27 cellular contexts compared by ENCODE assay signal in the genomic region with DNA sequence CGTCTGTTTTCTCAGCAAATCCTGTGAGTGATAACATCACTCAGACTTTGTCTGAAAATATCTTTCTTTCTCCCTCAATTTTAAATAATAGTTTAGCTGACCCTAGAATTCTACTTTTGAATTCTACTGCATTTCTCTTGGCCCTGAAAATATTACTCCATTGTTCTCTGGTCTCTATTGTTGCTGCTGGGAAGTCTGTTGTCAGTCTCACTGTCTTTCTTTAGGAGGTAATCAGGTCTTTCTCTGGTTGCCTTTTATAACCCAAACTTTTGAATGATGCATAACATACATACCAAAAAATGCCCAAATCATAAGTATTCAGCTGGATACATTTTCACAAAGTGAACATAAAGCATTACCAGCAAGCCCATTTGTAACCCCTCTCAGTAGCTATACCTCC.
DNase-seq lines count a peak whose midpoint lies in the region; ATAC-seq, FAIRE-seq and TF ChIP-seq lines count a peak whose summit lies in the region.
"Had no signal": no experiment of that assay in that cellular context is flagged by ENCODE, and none has a peak within 500 bp of the region (broad histone marks: within the 10 kb centered on the region; RNA-seq: fewer than 3 reads in every experiment).

No MANE protein-coding gene starts in this region.

- no peak overlapping the region for H3K4me2 ChIP-seq in HepG2 (ENCODE audit: low read depth, low read length)
- no peak overlapping the region for H3K4me2 ChIP-seq in K562 (ENCODE audit: insufficient read depth, low read length)
- H3K4me2 ChIP-seq: BLaER1 had no signal

- TF ChIP-seq RAD21 in HepG2 (CRISPR knock-in tag; IDR thresholded peaks at IDR 0.05) (no peak), K562 (CRISPR knock-in tag; conservative IDR thresholded peaks at IDR 0.05 in 1 of 2, IDR thresholded peaks at IDR 0.05 in 1 of 2) (no peak)

- H3K9me3 Mint-ChIP-seq in T-cell: peaks cover 13 to 33% (median 15%) of the 10 kb centered on the region in 3 donors

- H3K27ac Mint-ChIP-seq in T-cell: no peak overlapping the region
- H3K27ac Mint-ChIP-seq: CD14-positive monocyte; CD4-positive, alpha-beta memory T cell; CD4-positive, CD25-positive, alpha-beta regulatory T cell; CD8-positive, alpha-beta memory T cell had no signal

- no peak overlapping the region for H3K27ac ChIP-seq in HepG2 (ENCODE audit: extremely low read length, insufficient read depth, low read length)
- H3K27ac ChIP-seq in right lobe of liver: no peak overlapping the region
- no peak overlapping the region for H3K27ac ChIP-seq in HEK293 (ENCODE audit: extremely low read depth, low read depth, low read length)
- no peak overlapping the region for H3K27ac ChIP-seq in K562 (ENCODE audit: extremely low read depth, low read depth, low read length)
- H3K27ac ChIP-seq: BLaER1 had no signal

- peaks cover 0 to 2% (median under 1%) of the 10 kb centered on the region in 3 donors for H3K4me1 Mint-ChIP-seq in T-cell
- H3K4me1 Mint-ChIP-seq: CD14-positive monocyte; CD4-positive, CD25-positive, alpha-beta regulatory T cell; CD8-positive, alpha-beta memory T cell had no signal

- DNase-seq in HepG2 (ENCODE audit: low spot score) (no peak), right lobe of liver (no peak), K562 (ENCODE audit: extremely low read depth in 1 of 4, low spot score in 3 of 4) (peak in 1 of 4 experiments; percentile 32), T-cell (no peak)
- DNase-seq: 8988T; ACHN; BE2C; C1 segment of cervical spinal cord; CD4-positive, alpha-beta memory T cell; CD4-positive, CD25-positive, alpha-beta regulatory T cell; CD8-positive, alpha-beta memory T cell; COR-L47; DMS 273 treated with DMSO at 0.1 percent for 48 hours; DMS153; DMS53; DMS79; DND-41; EL; GDM1 had no signal

- no peaks in the 10 kb centered on the region for H3K36me3 Mint-ChIP-seq in T-cell
- H3K36me3 Mint-ChIP-seq: CD14-positive monocyte; CD4-positive, alpha-beta memory T cell; CD4-positive, CD25-positive, alpha-beta regulatory T cell had no signal

- WGBS in HepG2 (ENCODE audit: low lambda C conversion rate): 100% methylated on average over 1 of the region's 1 CpG
- 73% methylated on average over 1 of the region's 1 CpG for WGBS in right lobe of liver (ENCODE audit: insufficient coverage, low coverage, low lambda C conversion rate, missing lambda C conversion rate)
- 42% methylated on average over 1 of the region's 1 CpG for WGBS in K562 (ENCODE audit: insufficient coverage, low coverage, missing lambda C conversion rate)

- no peak for TF ChIP-seq POLR2A in HepG2 (IDR thresholded peaks at IDR 0.05; ENCODE audit: insufficient read depth in 1 of 2, low read depth in 2 of 2, low read length in 2 of 2)
- TF ChIP-seq POLR2A in right lobe of liver (IDR thresholded peaks at IDR 0.05): no peak
- TF ChIP-seq POLR2A in K562 (conservative IDR thresholded peaks at IDR 0.05): no peak

- H3K27me3 Mint-ChIP-seq in T-cell: peaks cover 32 to 36% of the 10 kb centered on the region in 2 donors

- H2AFZ ChIP-seq in HepG2 (ENCODE audit: low read length) (no peak overlapping the region), K562 (ENCODE audit: low read depth, low read length) (no peak overlapping the region)

- TF ChIP-seq CTCF in HepG2 (CRISPR knock-in tag; IDR thresholded peaks at IDR 0.05) (no peak), right lobe of liver (IDR thresholded peaks at IDR 0.05) (no peak), HEK293 (tag by site-specific recombination; IDR thresholded peaks at IDR 0.05) (no peak), K562 (IDR thresholded peaks at IDR 0.05 in 2 of 3, conservative IDR thresholded peaks at IDR 0.05 in 1 of 3; ENCODE audit: insufficient read depth in 2 of 3, low read depth in 1 of 3, low read length in 3 of 3) (no peak)

- H3K9me3 ChIP-seq in HepG2 (ENCODE audit: low read length) (peaks cover 33% of the 10 kb centered on the region), right lobe of liver (peaks cover 0 to 5% (median 0%) of the 10 kb centered on the region in 4 donors), HEK293 (ENCODE audit: control insufficient read depth, insufficient read depth, low read depth, low read length) (no peaks in the 10 kb centered on the region), K562 (replicated peaks; ENCODE audit: control insufficient read depth, insufficient read depth, low read depth, low read length) (no peaks in the 10 kb centered on the region)
- H3K9me3 ChIP-seq: BE2C had no signal

- CTCF ChIA-PET in HepG2 (lab: Yijun Ruan, JAX; ENCODE audit: low intra/inter-chr PET ratio, low total read pairs): no interaction called here
- CTCF ChIA-PET in HEK293 (lab: Yijun Ruan, JAX): no interaction called here
- CTCF ChIA-PET in K562 (lab: Yijun Ruan, JAX; ENCODE audit: low intra/inter-chr PET ratio): no interaction called here
- CTCF ChIA-PET in T-cell (lab: Charles Lee): interaction anchor here in 1 of 2 donors (0.5 kb wide), 1 partner anchor 85 kb away, joined by 4 read pairs; no protein-coding TSS in a partner anchor

- no peak overlapping the region for H3K4me3 ChIP-seq in HepG2 (replicated peaks in 1 of 3; ENCODE audit: insufficient read depth in 1 of 3, low read depth in 2 of 3, low read length in 3 of 3)
- H3K4me3 ChIP-seq in right lobe of liver: no peak overlapping the region
- no peak overlapping the region for H3K4me3 ChIP-seq in HEK293 (ENCODE audit: low read depth, low read length)
- no peak overlapping the region for H3K4me3 ChIP-seq in K562
- H3K4me3 ChIP-seq: BLaER1, GM12878 had no signal

- no peaks in the 10 kb centered on the region for H3K9me1 ChIP-seq in K562 (ENCODE audit: control insufficient read depth, insufficient read depth, low read length)

- H3K79me2 ChIP-seq in HepG2 (ENCODE audit: insufficient read depth, low read length) (no peaks in the 10 kb centered on the region), K562 (ENCODE audit: control insufficient read depth, insufficient read depth, low read length) (no peaks in the 10 kb centered on the region)

- in situ Hi-C loops in HepG2 (cut with HindIII; ENCODE audit: extremely low pct_ligation_motif_present, low pct_unique_long_range_greater_than_20kb): no loop called here
- in situ Hi-C loops in K562 (cut with MboI): no loop called here

- peaks cover 0 to 8% of the 10 kb centered on the region in 2 experiments; a peak in 1 of 5 replicates for H3K27me3 ChIP-seq in HepG2 (ENCODE audit: control insufficient read depth in 1 of 2, insufficient read depth in 2 of 2, low read length in 2 of 2)
- no peaks in the 10 kb centered on the region for H3K27me3 ChIP-seq in right lobe of liver
- H3K27me3 ChIP-seq in K562 (ENCODE audit: control insufficient read depth in 2 of 2, insufficient read depth in 2 of 2, low read length in 2 of 2): peaks cover 5 to 6% of the 10 kb centered on the region in 2 experiments; a peak in 2 of 5 replicates
- H3K27me3 ChIP-seq: BE2C, BLaER1 had no signal

- H3K4me1 ChIP-seq in HepG2 (ENCODE audit: insufficient read depth, low read length) (no peaks in the 10 kb centered on the region), right lobe of liver (no peaks in the 10 kb centered on the region), HEK293 (ENCODE audit: control insufficient read depth, insufficient read depth, low read length) (no peaks in the 10 kb centered on the region), K562 (replicated peaks in 1 of 2; ENCODE audit: control insufficient read depth in 2 of 2, insufficient read depth in 2 of 2, low read length in 2 of 2) (no peaks in the 10 kb centered on the region)
- H3K4me1 ChIP-seq: BE2C, BLaER1 had no signal

- POLR2A ChIA-PET in HepG2 (lab: Yijun Ruan, JAX): no interaction called here
- POLR2A ChIA-PET in HEK293 (lab: Yijun Ruan, JAX): no interaction called here
- POLR2A ChIA-PET in K562 (lab: Yijun Ruan, JAX): interaction anchor here (0.6 kb wide), 1 partner anchor 9 kb away, joined by 3 read pairs; no protein-coding TSS in a partner anchor
- POLR2A ChIA-PET in T-cell (lab: Charles Lee): no interaction called here

- H4K20me1 ChIP-seq in HepG2 (ENCODE audit: insufficient read depth, low read length): no peaks in the 10 kb centered on the region
- H4K20me1 ChIP-seq in K562 (replicated peaks; ENCODE audit: control insufficient read depth, insufficient read depth, low read length): no peaks in the 10 kb centered on the region
- H4K20me1 ChIP-seq: BLaER1 had no signal

- no peak for TF ChIP-seq EP300 in HepG2 (IDR thresholded peaks at IDR 0.05; ENCODE audit: low read depth in 2 of 2, low read length in 2 of 2)
- TF ChIP-seq EP300 in HepG2 (CRISPR knock-in tag; IDR thresholded peaks at IDR 0.05; ENCODE audit: borderline replicate concordance): no peak
- no peak for TF ChIP-seq EP300 in K562 (IDR thresholded peaks at IDR 0.05; ENCODE audit: low read length)

- FAIRE-seq in HepG2 (lab: Jason Lieb, UNC) (no peak), K562 (lab: Jason Lieb, UNC) (no peak)
- FAIRE-seq: A204.1, GM12878, GM12892, GM18507 had no signal

- H3K36me3 ChIP-seq in HepG2 (replicated peaks in 1 of 2; ENCODE audit: control insufficient read depth in 1 of 2, insufficient read depth in 2 of 2, low read length in 2 of 2) (no peaks in the 10 kb centered on the region), right lobe of liver (no peaks in the 10 kb centered on the region), HEK293 (ENCODE audit: control insufficient read depth in 2 of 2, insufficient read depth in 1 of 2, low read length in 2 of 2) (no peaks in the 10 kb centered on the region), K562 (ENCODE audit: control insufficient read depth, insufficient read depth, low read length) (no peaks in the 10 kb centered on the region)
- H3K36me3 ChIP-seq: BE2C, BLaER1 had no signal

- H3K9ac ChIP-seq in HepG2 (ENCODE audit: insufficient read depth, low read depth, low read length) (no peak overlapping the region), K562 (ENCODE audit: insufficient read depth in 1 of 2, low read depth in 2 of 2, low read length in 2 of 2) (no peak overlapping the region)
- H3K9ac ChIP-seq: BLaER1 had no signal

- no peak for ATAC-seq in HepG2
- ATAC-seq in right lobe of liver: no peak
- ATAC-seq in K562: no peak
- no peak for ATAC-seq in HG03520 (IDR thresholded peaks at IDR 0.05; ENCODE audit: unreplicated experiment)
- ATAC-seq in T-cell (replicated peaks in 1 of 4): no peak
- ATAC-seq: GM12878 had no signal

- no peak overlapping the region for H3K4me3 Mint-ChIP-seq in T-cell
- H3K4me3 Mint-ChIP-seq: CD14-positive monocyte; CD4-positive, alpha-beta memory T cell; CD4-positive, CD25-positive, alpha-beta regulatory T cell; CD8-positive, alpha-beta memory T cell had no signal

- intact Hi-C loops in HepG2 (cut with micrococcal nuclease; ENCODE audit: unreplicated experiment): no loop called here
- intact Hi-C loops in right lobe of liver (cut with DNase I): no loop called here
- intact Hi-C loops in K562 (cut with micrococcal nuclease): no loop called here

- BruUV-seq in HepG2 (replicated peaks; lab: Mats Ljungman, UMichigan): no TSS peak
- BruUV-seq in K562 (replicated peaks; lab: Mats Ljungman, UMichigan): no TSS peak

TF ChIP-seq in HepG2, 621 proteins besides CTCF, POLR2A, EP300 and RAD21 (continues in another document):
- TF ChIP-seq DPF2 (CRISPR knock-in tag; IDR thresholded peaks at IDR 0.05; ENCODE audit: borderline replicate concordance, low read depth): no peak

TF ChIP-seq in HEK293, 187 proteins besides CTCF, POLR2A, EP300 and RAD21 (continues in another document):
- peak; percentile 93 for TF ChIP-seq SETDB1 (IDR thresholded peaks at IDR 0.05; ENCODE audit: insufficient read length, low read length)

TF ChIP-seq in K562, 482 proteins besides CTCF, POLR2A, EP300 and RAD21 (continues in another document):
- no peak for TF ChIP-seq SRF (CRISPR knock-in tag; IDR thresholded peaks at IDR 0.05)
